Comparison of ENCODE assay signal across 1 cellular context in genomic region chr11:24575392-24575791, GRCh38.
TF ChIP-seq lines count a peak whose summit lies in the region.

No MANE protein-coding gene starts in this region.

TF ChIP-seq in HepG2, 621 proteins besides CTCF, POLR2A, EP300 and RAD21 (continued from another document):
- no peak for TF ChIP-seq REST (IDR thresholded peaks at IDR 0.05; ENCODE audit: borderline replicate concordance in 1 of 2, low read depth in 1 of 2, low read length in 2 of 2)
- TF ChIP-seq GABPA (IDR thresholded peaks at IDR 0.05; ENCODE audit: low read depth, low read length), result no peak
- no peak for TF ChIP-seq GABPA (CRISPR knock-in tag; IDR thresholded peaks at IDR 0.05; ENCODE audit: low read depth)
- TF ChIP-seq ATF2 (CRISPR knock-in tag; IDR thresholded peaks at IDR 0.05), result no peak
- TF ChIP-seq ZNF431 (CRISPR knock-in tag; IDR thresholded peaks at IDR 0.05; ENCODE audit: borderline replicate concordance, low read depth), result no peak
- TF ChIP-seq ZNF274 (CRISPR knock-in tag; IDR thresholded peaks at IDR 0.05), result no peak
- no peak for TF ChIP-seq SPEN (CRISPR knock-in tag; IDR thresholded peaks at IDR 0.05; ENCODE audit: low read depth)
